1 cellular context compared by ENCODE assay signal in the genomic region with DNA sequence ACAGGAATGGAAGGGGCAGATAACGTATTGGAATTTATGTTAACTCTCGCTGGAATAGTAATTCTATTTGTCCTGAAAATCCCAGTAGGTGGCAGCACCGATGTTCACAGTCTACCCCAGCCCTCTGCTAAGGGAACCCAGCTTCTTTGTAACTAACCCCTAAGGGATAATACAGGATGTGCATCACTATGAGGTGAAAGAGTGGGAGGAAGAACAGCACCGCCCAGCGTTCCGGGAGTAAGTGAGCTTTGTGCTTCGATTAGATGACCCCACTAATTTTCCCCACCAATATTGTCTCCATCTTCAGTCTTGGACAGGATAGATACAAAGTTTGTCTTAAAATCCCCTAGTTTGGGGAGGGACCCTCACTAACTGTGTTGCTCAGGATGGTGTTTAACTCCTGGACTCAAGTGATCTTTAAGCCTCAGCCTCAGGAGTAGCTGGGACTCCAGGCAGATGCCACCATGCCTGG.
TF ChIP-seq lines count a peak whose summit lies in the region.

No MANE protein-coding gene starts in this region.

TF ChIP-seq in HEK293, 187 proteins besides CTCF, POLR2A, EP300 and RAD21 (continued from another document):
- TF ChIP-seq, protein P1, sequence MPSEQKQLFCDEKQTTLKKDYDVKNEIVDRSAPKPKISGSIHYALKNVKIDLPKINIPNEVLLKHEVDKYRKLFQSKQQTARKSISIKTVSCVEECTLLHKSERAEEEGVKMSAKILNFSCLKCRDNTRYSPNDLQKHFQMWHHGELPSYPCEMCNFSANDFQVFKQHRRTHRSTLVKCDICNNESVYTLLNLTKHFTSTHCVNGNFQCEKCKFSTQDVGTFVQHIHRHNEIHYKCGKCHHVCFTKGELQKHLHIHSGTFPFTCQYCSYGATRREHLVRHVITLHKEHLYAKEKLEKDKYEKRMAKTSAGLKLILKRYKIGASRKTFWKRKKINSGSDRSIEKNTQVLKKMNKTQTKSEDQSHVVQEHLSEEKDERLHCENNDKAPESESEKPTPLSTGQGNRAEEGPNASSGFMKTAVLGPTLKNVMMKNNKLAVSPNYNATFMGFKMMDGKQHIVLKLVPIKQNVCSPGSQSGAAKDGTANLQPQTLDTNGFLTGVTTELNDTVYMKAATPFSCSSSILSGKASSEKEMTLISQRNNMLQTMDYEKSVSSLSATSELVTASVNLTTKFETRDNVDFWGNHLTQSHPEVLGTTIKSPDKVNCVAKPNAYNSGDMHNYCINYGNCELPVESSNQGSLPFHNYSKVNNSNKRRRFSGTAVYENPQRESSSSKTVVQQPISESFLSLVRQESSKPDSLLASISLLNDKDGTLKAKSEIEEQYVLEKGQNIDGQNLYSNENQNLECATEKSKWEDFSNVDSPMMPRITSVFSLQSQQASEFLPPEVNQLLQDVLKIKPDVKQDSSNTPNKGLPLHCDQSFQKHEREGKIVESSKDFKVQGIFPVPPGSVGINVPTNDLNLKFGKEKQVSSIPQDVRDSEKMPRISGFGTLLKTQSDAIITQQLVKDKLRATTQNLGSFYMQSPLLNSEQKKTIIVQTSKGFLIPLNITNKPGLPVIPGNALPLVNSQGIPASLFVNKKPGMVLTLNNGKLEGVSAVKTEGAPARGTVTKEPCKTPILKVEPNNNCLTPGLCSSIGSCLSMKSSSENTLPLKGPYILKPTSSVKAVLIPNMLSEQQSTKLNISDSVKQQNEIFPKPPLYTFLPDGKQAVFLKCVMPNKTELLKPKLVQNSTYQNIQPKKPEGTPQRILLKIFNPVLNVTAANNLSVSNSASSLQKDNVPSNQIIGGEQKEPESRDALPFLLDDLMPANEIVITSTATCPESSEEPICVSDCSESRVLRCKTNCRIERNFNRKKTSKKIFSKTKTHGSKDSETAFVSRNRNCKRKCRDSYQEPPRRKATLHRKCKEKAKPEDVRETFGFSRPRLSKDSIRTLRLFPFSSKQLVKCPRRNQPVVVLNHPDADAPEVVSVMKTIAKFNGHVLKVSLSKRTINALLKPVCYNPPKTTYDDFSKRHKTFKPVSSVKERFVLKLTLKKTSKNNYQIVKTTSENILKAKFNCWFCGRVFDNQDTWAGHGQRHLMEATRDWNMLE (tag by site-specific recombination; conservative IDR thresholded peaks at IDR 0.05; ENCODE audit: low read depth) = peak; percentile 63
- TF ChIP-seq, protein P2, sequence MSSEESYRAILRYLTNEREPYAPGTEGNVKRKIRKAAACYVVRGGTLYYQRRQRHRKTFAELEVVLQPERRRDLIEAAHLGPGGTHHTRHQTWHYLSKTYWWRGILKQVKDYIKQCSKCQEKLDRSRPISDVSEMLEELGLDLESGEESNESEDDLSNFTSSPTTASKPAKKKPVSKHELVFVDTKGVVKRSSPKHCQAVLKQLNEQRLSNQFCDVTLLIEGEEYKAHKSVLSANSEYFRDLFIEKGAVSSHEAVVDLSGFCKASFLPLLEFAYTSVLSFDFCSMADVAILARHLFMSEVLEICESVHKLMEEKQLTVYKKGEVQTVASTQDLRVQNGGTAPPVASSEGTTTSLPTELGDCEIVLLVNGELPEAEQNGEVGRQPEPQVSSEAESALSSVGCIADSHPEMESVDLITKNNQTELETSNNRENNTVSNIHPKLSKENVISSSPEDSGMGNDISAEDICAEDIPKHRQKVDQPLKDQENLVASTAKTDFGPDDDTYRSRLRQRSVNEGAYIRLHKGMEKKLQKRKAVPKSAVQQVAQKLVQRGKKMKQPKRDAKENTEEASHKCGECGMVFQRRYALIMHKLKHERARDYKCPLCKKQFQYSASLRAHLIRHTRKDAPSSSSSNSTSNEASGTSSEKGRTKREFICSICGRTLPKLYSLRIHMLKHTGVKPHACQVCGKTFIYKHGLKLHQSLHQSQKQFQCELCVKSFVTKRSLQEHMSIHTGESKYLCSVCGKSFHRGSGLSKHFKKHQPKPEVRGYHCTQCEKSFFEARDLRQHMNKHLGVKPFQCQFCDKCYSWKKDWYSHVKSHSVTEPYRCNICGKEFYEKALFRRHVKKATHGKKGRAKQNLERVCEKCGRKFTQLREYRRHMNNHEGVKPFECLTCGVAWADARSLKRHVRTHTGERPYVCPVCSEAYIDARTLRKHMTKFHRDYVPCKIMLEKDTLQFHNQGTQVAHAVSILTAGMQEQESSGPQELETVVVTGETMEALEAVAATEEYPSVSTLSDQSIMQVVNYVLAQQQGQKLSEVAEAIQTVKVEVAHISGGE (tag by site-specific recombination; conservative IDR thresholded peaks at IDR 0.05; ENCODE audit: low read depth) = peak; percentile 63
- TF ChIP-seq BCL6B (tag by site-specific recombination; IDR thresholded peaks at IDR 0.05) (no peak), ZNF837 (tag by site-specific recombination; IDR thresholded peaks at IDR 0.05) (no peak), ZNF600 (tag by site-specific recombination; IDR thresholded peaks at IDR 0.05) (0 out of 2 replicates have a peak, but pooled peaks have one; percentile 14), ZEB2 (tag by site-specific recombination; IDR thresholded peaks at IDR 0.05) (0 out of 2 replicates have a peak, but pooled peaks have one; percentile 44), ZFHX2 (tag by site-specific recombination; conservative IDR thresholded peaks at IDR 0.05) (peak; percentile 63), SP7 (tag by site-specific recombination; IDR thresholded peaks at IDR 0.05) (peak; percentile 52; the same call in 1 of the 2 replicates), ZBTB8A (tag by site-specific recombination; IDR thresholded peaks at IDR 0.05) (no peak), ZNF148 (tag by site-specific recombination; IDR thresholded peaks at IDR 0.05; ENCODE audit: borderline replicate concordance) (no peak), ZSCAN30 (tag by site-specific recombination; IDR thresholded peaks at IDR 0.05) (0 out of 2 replicates have a peak, but pooled peaks have one; percentile 12), ZNF629 (tag by site-specific recombination; IDR thresholded peaks at IDR 0.05) (peak; percentile 86), ZNF10 (tag by site-specific recombination; IDR thresholded peaks at IDR 0.05) (peak; percentile 70; the same call in 1 of the 2 replicates), ZNF596 (tag by site-specific recombination; IDR thresholded peaks at IDR 0.05) (no peak), ZNF654 (tag by site-specific recombination; IDR thresholded peaks at IDR 0.05; ENCODE audit: low read depth) (peak; percentile 87), ZBTB17 (tag by site-specific recombination; IDR thresholded peaks at IDR 0.05) (peak; percentile 48; the same call in 1 of the 2 replicates), ZNF239 (tag by site-specific recombination; IDR thresholded peaks at IDR 0.05) (no peak)
- TF ChIP-seq, protein P3, sequence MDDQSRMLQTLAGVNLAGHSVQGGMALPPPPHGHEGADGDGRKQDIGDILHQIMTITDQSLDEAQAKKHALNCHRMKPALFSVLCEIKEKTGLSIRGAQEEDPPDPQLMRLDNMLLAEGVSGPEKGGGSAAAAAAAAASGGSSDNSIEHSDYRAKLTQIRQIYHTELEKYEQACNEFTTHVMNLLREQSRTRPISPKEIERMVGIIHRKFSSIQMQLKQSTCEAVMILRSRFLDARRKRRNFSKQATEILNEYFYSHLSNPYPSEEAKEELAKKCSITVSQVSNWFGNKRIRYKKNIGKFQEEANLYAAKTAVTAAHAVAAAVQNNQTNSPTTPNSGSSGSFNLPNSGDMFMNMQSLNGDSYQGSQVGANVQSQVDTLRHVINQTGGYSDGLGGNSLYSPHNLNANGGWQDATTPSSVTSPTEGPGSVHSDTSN (CRISPR knock-in tag; IDR thresholded peaks at IDR 0.05) = no peak
- TF ChIP-seq, protein P4, sequence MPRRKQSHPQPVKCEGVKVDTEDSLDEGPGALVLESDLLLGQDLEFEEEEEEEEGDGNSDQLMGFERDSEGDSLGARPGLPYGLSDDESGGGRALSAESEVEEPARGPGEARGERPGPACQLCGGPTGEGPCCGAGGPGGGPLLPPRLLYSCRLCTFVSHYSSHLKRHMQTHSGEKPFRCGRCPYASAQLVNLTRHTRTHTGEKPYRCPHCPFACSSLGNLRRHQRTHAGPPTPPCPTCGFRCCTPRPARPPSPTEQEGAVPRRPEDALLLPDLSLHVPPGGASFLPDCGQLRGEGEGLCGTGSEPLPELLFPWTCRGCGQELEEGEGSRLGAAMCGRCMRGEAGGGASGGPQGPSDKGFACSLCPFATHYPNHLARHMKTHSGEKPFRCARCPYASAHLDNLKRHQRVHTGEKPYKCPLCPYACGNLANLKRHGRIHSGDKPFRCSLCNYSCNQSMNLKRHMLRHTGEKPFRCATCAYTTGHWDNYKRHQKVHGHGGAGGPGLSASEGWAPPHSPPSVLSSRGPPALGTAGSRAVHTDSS (tag by site-specific recombination; IDR thresholded peaks at IDR 0.05) = 0 out of 2 replicates have a peak, but pooled peaks have one; percentile 9
